Comparison of ENCODE assay signal across 13 cellular contexts in genomic region chr10:114577133-114577532, GRCh38.
A peak's percentile ranks its signal among the peaks of the same experiment; 100 is the strongest.
DNase-seq lines count a peak whose midpoint lies in the region; ATAC-seq and TF ChIP-seq lines count a peak whose summit lies in the region.
"Had no signal": no experiment of that assay in that cellular context is flagged by ENCODE, and none has a peak within 500 bp of the region (broad histone marks: within the 10 kb centered on the region; RNA-seq: fewer than 3 reads in every experiment).

No MANE protein-coding gene starts in this region.

- H3K27ac ChIP-seq in gastroesophageal sphincter = peak overlapping the region in 3 of 4 donors; percentile 42 to 57 (median 56)
- H3K27ac ChIP-seq in colonic mucosa = no peak overlapping the region
- H3K27ac ChIP-seq: SK-N-MC had no signal

- H3K4me1 ChIP-seq in gastroesophageal sphincter (peaks cover 9 to 16% (median 16%) of the 10 kb centered on the region in 3 donors), colonic mucosa (no peaks in the 10 kb centered on the region), mucosa of descending colon (ENCODE audit: low read depth) (no peaks in the 10 kb centered on the region)
- H3K4me1 ChIP-seq: HAP-1 had no signal

- TF ChIP-seq EP300 in gastroesophageal sphincter (IDR thresholded peaks at IDR 0.05) = no peak

- H3K36me3 ChIP-seq in gastroesophageal sphincter (no peaks in the 10 kb centered on the region), colonic mucosa (no peaks in the 10 kb centered on the region), mucosa of descending colon (ENCODE audit: low read depth) (no peaks in the 10 kb centered on the region)
- H3K36me3 ChIP-seq: HAP-1 had no signal

- DNase-seq in GM04503 (ENCODE audit: low read depth) (peak; percentile 57), astrocyte of the cerebellum (ENCODE audit: low read depth) (peak; percentile 41), sciatic nerve (ENCODE audit: low spot score) (no peak), colonic mucosa (no peak), mucosa of descending colon (no peak), NCI-H2081 (lab: John Stamatoyannopoulos, UW) (no peak)
- DNase-seq in stimulated activated CD4-positive, alpha-beta T cell treated with anti-CD3 and anti-CD28 coated beads, Interleukin-2, amount 100 ng/mL, for 48 hours = no peak
- DNase-seq: activated CD8-positive, alpha-beta memory T cell treated with anti-CD3 and anti-CD28 coated beads, Interleukin-2, amount 10 ng/mL, durations not matched to agents 7 days and 5 days; DMS53; posterior cingulate gyrus had no signal

- H3K4me3 ChIP-seq in astrocyte of the cerebellum (ENCODE audit: low read depth, low read length) (no peak overlapping the region), gastroesophageal sphincter (no peak overlapping the region), colonic mucosa (no peak overlapping the region), mucosa of descending colon (no peak overlapping the region)
- H3K4me3 ChIP-seq: HAP-1, SK-N-MC had no signal

- WGBS in gastroesophageal sphincter (ENCODE audit: low coverage in 1 of 2), 2 donors = 9 to 13% methylated on average over 1 of the region's 1 CpG

- no peak for TF ChIP-seq POLR2A in gastroesophageal sphincter (IDR thresholded peaks at IDR 0.05)

- H3K9me3 ChIP-seq in gastroesophageal sphincter = no peaks in the 10 kb centered on the region
- no peaks in the 10 kb centered on the region for H3K9me3 ChIP-seq in colonic mucosa
- H3K9me3 ChIP-seq in mucosa of descending colon = no peaks in the 10 kb centered on the region
- H3K9me3 ChIP-seq: HAP-1 had no signal

- H3K27me3 ChIP-seq in gastroesophageal sphincter (no peaks in the 10 kb centered on the region), colonic mucosa (no peaks in the 10 kb centered on the region)

- TF ChIP-seq CTCF in astrocyte of the cerebellum (IDR thresholded peaks at IDR 0.05; ENCODE audit: low read depth, low read length, missing control alignments) (no peak), gastroesophageal sphincter (IDR thresholded peaks at IDR 0.05) (no peak), colonic mucosa (IDR thresholded peaks at IDR 0.05) (no peak), mucosa of descending colon (IDR thresholded peaks at IDR 0.05) (no peak)

- intact Hi-C loops in sciatic nerve (cut with DNase I) (no loop called here), colonic mucosa (cut with DNase I) (no loop called here), mucosa of descending colon (cut with DNase I, micrococcal nuclease) (no loop called here)

- ATAC-seq in gastroesophageal sphincter = peak; percentile 66
- ATAC-seq in sciatic nerve = peak; percentile 78
- ATAC-seq in mucosa of descending colon = no peak
- ATAC-seq: activated CD8-positive, alpha-beta memory T cell treated with anti-CD3 and anti-CD28 coated beads, Interleukin-2, amount 10 ng/mL, durations not matched to agents 7 days and 5 days had no signal

- in situ Hi-C loops in astrocyte of the cerebellum (cut with HindIII; ENCODE audit: low sequenced_read_pairs) = no loop called here

- no peak overlapping the region for H3K9ac ChIP-seq in colonic mucosa (ENCODE audit: low read depth in 2 of 2, low read length in 2 of 2)

Comparison
In these comparisons a context has a peak if more than half of its experiments do, and no peak if none do; other contexts are left out.
1. DNase-seq: peak in GM04503 (single experiment) and astrocyte of the cerebellum (single experiment); none in sciatic nerve (single experiment), colonic mucosa (single experiment), stimulated activated CD4-positive, alpha-beta T cell treated with anti-CD3 and anti-CD28 coated beads, Interleukin-2, amount 100 ng/mL, for 48 hours (0 of 2), mucosa of descending colon (0 of 3) and NCI-H2081 (0 of 2).